In the genomic region with DNA sequence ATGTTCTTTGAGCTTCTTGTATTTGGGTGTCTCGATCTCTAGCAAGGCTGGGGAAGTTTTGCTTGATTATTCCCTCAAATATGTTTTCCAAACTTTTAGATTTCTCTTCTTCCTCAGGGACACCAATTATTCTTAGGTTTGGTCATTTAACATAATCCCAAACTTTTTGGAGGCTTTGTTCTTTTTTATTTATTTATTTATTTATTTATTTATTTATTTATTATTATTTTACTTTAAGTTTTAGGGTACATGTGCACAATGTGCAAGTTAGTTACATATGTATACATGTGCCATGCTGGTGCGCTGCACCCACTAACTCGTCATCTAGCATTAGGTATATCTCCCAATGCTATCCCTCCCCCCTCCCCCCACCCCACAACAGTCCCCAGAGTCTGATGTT, we compare ENCODE assay signal across 1 cellular context.
TF ChIP-seq lines count a peak whose summit lies in the region.

No MANE protein-coding gene starts in this region.

TF ChIP-seq in HEK293, 187 proteins besides CTCF, POLR2A, EP300 and RAD21 (continued from another document):
- TF ChIP-seq, protein P1, sequence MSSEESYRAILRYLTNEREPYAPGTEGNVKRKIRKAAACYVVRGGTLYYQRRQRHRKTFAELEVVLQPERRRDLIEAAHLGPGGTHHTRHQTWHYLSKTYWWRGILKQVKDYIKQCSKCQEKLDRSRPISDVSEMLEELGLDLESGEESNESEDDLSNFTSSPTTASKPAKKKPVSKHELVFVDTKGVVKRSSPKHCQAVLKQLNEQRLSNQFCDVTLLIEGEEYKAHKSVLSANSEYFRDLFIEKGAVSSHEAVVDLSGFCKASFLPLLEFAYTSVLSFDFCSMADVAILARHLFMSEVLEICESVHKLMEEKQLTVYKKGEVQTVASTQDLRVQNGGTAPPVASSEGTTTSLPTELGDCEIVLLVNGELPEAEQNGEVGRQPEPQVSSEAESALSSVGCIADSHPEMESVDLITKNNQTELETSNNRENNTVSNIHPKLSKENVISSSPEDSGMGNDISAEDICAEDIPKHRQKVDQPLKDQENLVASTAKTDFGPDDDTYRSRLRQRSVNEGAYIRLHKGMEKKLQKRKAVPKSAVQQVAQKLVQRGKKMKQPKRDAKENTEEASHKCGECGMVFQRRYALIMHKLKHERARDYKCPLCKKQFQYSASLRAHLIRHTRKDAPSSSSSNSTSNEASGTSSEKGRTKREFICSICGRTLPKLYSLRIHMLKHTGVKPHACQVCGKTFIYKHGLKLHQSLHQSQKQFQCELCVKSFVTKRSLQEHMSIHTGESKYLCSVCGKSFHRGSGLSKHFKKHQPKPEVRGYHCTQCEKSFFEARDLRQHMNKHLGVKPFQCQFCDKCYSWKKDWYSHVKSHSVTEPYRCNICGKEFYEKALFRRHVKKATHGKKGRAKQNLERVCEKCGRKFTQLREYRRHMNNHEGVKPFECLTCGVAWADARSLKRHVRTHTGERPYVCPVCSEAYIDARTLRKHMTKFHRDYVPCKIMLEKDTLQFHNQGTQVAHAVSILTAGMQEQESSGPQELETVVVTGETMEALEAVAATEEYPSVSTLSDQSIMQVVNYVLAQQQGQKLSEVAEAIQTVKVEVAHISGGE (tag by site-specific recombination; conservative IDR thresholded peaks at IDR 0.05; ENCODE audit: low read depth) = peak; percentile 70
